In genomic region chr15:39597751-39598185, GRCh38 we compare ENCODE assay signal across 1 cellular context.
TF ChIP-seq lines count a peak whose summit lies in the region.

No MANE protein-coding gene starts in this region.

TF ChIP-seq in SK-N-SH treated with all-trans-retinoic acid at 6 μM for 48 hours, 23 proteins besides CTCF, POLR2A, EP300 and RAD21 (continued from another document):
- TF ChIP-seq, protein P1, sequence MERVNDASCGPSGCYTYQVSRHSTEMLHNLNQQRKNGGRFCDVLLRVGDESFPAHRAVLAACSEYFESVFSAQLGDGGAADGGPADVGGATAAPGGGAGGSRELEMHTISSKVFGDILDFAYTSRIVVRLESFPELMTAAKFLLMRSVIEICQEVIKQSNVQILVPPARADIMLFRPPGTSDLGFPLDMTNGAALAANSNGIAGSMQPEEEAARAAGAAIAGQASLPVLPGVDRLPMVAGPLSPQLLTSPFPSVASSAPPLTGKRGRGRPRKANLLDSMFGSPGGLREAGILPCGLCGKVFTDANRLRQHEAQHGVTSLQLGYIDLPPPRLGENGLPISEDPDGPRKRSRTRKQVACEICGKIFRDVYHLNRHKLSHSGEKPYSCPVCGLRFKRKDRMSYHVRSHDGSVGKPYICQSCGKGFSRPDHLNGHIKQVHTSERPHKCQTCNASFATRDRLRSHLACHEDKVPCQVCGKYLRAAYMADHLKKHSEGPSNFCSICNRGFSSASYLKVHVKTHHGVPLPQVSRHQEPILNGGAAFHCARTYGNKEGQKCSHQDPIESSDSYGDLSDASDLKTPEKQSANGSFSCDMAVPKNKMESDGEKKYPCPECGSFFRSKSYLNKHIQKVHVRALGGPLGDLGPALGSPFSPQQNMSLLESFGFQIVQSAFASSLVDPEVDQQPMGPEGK (CRISPR knock-in tag; IDR thresholded peaks at IDR 0.05; ENCODE audit: borderline replicate concordance), result no peak
- TF ChIP-seq CSRNP3 (CRISPR knock-in tag; IDR thresholded peaks at IDR 0.05), result no peak
- TF ChIP-seq RARB (CRISPR knock-in tag; IDR thresholded peaks at IDR 0.05), result no peak
- no peak for TF ChIP-seq ZC3H10 (CRISPR knock-in tag; IDR thresholded peaks at IDR 0.05)
- TF ChIP-seq ZNF565 (CRISPR knock-in tag; conservative IDR thresholded peaks at IDR 0.05; ENCODE audit: low read depth), result no peak
- TF ChIP-seq PPARA (CRISPR knock-in tag; IDR thresholded peaks at IDR 0.05; ENCODE audit: borderline replicate concordance), result no peak
- TF ChIP-seq ISL1 (CRISPR knock-in tag; IDR thresholded peaks at IDR 0.05), result no peak
